27 cellular contexts compared by ENCODE assay signal in genomic region chr14:35666429-35667043, GRCh38.
"Had no signal": no experiment of that assay in that cellular context is flagged by ENCODE, and none has a peak within 500 bp of the region (broad histone marks: within the 10 kb centered on the region; RNA-seq: fewer than 3 reads in every experiment).

No MANE protein-coding gene starts in this region.

- DNase-seq: naive thymus-derived CD4-positive, alpha-beta T cell; natural killer cell; occipital lobe; ovary; posterior cingulate gyrus; psoas muscle; right cardiac atrium; spleen; stimulated activated CD4-positive, alpha-beta T cell treated with anti-CD3 and anti-CD28 coated beads, Interleukin-12 subunit alpha, Interleukin-12 subunit beta, amount 100 ng/mL, for 4 hours; stimulated activated CD4-positive, alpha-beta T cell treated with anti-CD3 and anti-CD28 coated beads, Interleukin-1b, Interleukin-23, amount 100 ng/mL, for 48 hours; stimulated activated CD4-positive, alpha-beta T cell treated with anti-CD3 and anti-CD28 coated beads, Interleukin-4, amount 100 ng/mL, for 1 hour; stimulated activated CD4-positive, alpha-beta T cell treated with anti-CD3 and anti-CD28 coated beads, Interleukin-4, amount 100 ng/mL, for 4 hours; stimulated activated CD8-positive, alpha-beta memory T cell treated with anti-CD3 and anti-CD28 coated beads, Interleukin-4, amount 100 ng/mL, for 48 hours; stimulated activated naive CD4-positive, alpha-beta T cell; substantia nigra; testis; tibial artery; transverse colon; upper lobe of right lung; uterus had no signal

- H2AFZ ChIP-seq: neural progenitor cell, parathyroid adenoma had no signal

- H3K4me1 ChIP-seq: neural progenitor cell, parathyroid adenoma, psoas muscle, spleen, suprapubic skin, testis, tibial artery, upper lobe of right lung, uterus had no signal

- H3K4me3 ChIP-seq: neural progenitor cell, ovary, psoas muscle, skin epidermis, smooth muscle cell, spleen, suprapubic skin, testis, tibial artery, transverse colon, upper lobe of right lung, uterus had no signal

- H3K9ac ChIP-seq: neural progenitor cell, parathyroid adenoma had no signal

- H3K4me2 ChIP-seq: neural progenitor cell, smooth muscle cell had no signal

- H3K9me3 ChIP-seq: ovary, psoas muscle, spleen, suprapubic skin, testis, tibial artery, transverse colon, upper lobe of right lung, uterus had no signal

- ATAC-seq: naive thymus-derived CD4-positive, alpha-beta T cell; natural killer cell; psoas muscle; right cardiac atrium; sciatic nerve; stimulated activated memory B cell treated with anti-CD40 and anti-IgM and Interleukin-4, amounts not matched to agents 10 μg/mL and 1 μg/mL and 100 μg/mL, for 72 hours; upper lobe of right lung had no signal

- H3K27me3 ChIP-seq: neural progenitor cell, ovary, spleen, suprapubic skin, testis, tibial artery, transverse colon, upper lobe of right lung, uterus had no signal

- H3K79me2 ChIP-seq: parathyroid adenoma had no signal

- H3K36me3 ChIP-seq: neural progenitor cell, ovary, uterus had no signal

- H3K27ac ChIP-seq: neural progenitor cell, ovary, parathyroid adenoma, psoas muscle, skin epidermis, spleen, suprapubic skin, testis, tibial artery, transverse colon, upper lobe of right lung, uterus had no signal
